ENCODE assay signal across 8 cellular contexts in genomic region chr9:137611623-137612609, GRCh38. TPM values are rescaled to one million over a fixed set of nuclear protein-coding genes. Genes with fewer than 3 reads are reported as not detected.
DNase-seq lines count a peak whose midpoint lies in the region; ATAC-seq, FAIRE-seq and TF ChIP-seq lines count a peak whose summit lies in the region.

No MANE protein-coding gene starts in this region.

- peaks cover 33% of the 10 kb centered on the region for H3K79me2 ChIP-seq in MM.1S (ENCODE audit: low read length)

- H3K36me3 ChIP-seq in MM.1S (replicated peaks; ENCODE audit: insufficient read depth, low read length), result no peaks in the 10 kb centered on the region

- peak overlapping the region; percentile 32; the same call in 1 of the 2 replicates for H3K27ac ChIP-seq in MM.1S (ENCODE audit: low read length)

- no peak overlapping the region for H3K4me2 ChIP-seq in MM.1S (ENCODE audit: low read depth, low read length)

- intact Hi-C loops in left ventricle myocardium superior (cut with micrococcal nuclease), result no loop called here

- TF ChIP-seq CTCF in D721Med (IDR thresholded peaks at IDR 0.05; ENCODE audit: insufficient read depth, missing control alignments), result no peak
- no peak for TF ChIP-seq CTCF in MM.1S (IDR thresholded peaks at IDR 0.05; ENCODE audit: low read length)

- no peak overlapping the region for H2AFZ ChIP-seq in MM.1S (ENCODE audit: low read length)

- no peaks in the 10 kb centered on the region for H3K9me3 ChIP-seq in MM.1S (replicated peaks; ENCODE audit: insufficient read depth, low read length)

- no peaks in the 10 kb centered on the region for H3F3A ChIP-seq in MM.1S (ENCODE audit: insufficient read depth, low read length)

- H3K9me2 ChIP-seq in MM.1S (replicated peaks; ENCODE audit: insufficient read depth, low read length), result no peaks in the 10 kb centered on the region

- no peaks in the 10 kb centered on the region for H3K4me1 ChIP-seq in MM.1S (ENCODE audit: low read length)

- peak; percentile 17 for ATAC-seq in left ventricle myocardium superior
- ATAC-seq in GM21529 (IDR thresholded peaks at IDR 0.05; ENCODE audit: unreplicated experiment), result no peak
- no peak for ATAC-seq in GM21723 (IDR thresholded peaks at IDR 0.05; ENCODE audit: unreplicated experiment)
- ATAC-seq in GM21737 (IDR thresholded peaks at IDR 0.05; ENCODE audit: unreplicated experiment), result no peak

- H4K20me1 ChIP-seq in MM.1S (ENCODE audit: insufficient read depth, low read length), result no peaks in the 10 kb centered on the region

- DNase-seq in D721Med (ENCODE audit: insufficient read length, low spot score), result peak; percentile 29
- no peak for DNase-seq in MM.1S
- DNase-seq in activated T-helper 9 cell treated with anti-CD3 and anti-CD28 coated beads, Interleukin-2, amount 50 U/mL, for 16 hours (ENCODE audit: low read depth), result peak; percentile 23
- peak; percentile 52 for DNase-seq in left ventricle myocardium superior
- peak; percentile 44 for DNase-seq in stimulated activated CD4-positive, alpha-beta T cell treated with anti-CD3 and anti-CD28 coated beads, Interleukin-4, amount 100 ng/mL, for 24 hours

- no peaks in the 10 kb centered on the region for H3K27me3 ChIP-seq in MM.1S (replicated peaks; ENCODE audit: insufficient read depth, low read length)

- no peak for FAIRE-seq in D721Med (lab: Jason Lieb, UNC)

- no peak overlapping the region for H3K4me3 ChIP-seq in MM.1S (ENCODE audit: low read length)

- H3K9ac ChIP-seq in MM.1S (ENCODE audit: low read length), result no peak overlapping the region

RNA-seq across cellular contexts. Expression of gene ARRDC1, which starts 6.4 kb away (rescaled TPM):
- total RNA-seq in left ventricle myocardium superior, result 17.3 TPM

RNA-seq across cellular contexts. Expression of gene EHMT1, which starts 6.9 kb away (rescaled TPM):
- 37.0 TPM for total RNA-seq in left ventricle myocardium superior

RNA-seq across cellular contexts. Expression of gene ZMYND19, which starts 21.6 kb away (rescaled TPM):
- 11.6 TPM for total RNA-seq in left ventricle myocardium superior

RNA-seq across cellular contexts. Expression of gene DPH7, which starts 33.2 kb away (rescaled TPM):
- 21.8 TPM for total RNA-seq in left ventricle myocardium superior
